28 cellular contexts compared by ENCODE assay signal in the genomic region with DNA sequence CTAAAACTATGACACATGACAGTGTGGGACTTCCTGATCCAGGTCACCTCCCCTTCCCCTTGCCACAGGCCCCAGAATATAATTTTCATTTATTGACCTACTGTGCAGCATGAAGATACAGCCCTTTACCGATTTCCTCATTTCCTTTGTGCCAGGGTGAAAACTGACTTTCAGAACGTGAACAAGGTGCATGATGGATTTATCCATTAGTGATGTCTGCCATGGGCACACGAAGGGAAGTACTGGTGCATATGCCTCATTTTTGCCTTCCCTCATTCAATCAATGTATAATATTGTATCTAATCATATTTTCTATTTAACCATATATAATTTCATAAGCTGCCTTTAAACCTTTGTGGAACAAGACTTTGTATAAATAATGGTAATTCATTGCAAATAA.
"Had no signal": no experiment of that assay in that cellular context is flagged by ENCODE, and none has a peak within 500 bp of the region (broad histone marks: within the 10 kb centered on the region; RNA-seq: fewer than 3 reads in every experiment).

No MANE protein-coding gene starts in this region.

- H3K27me3 ChIP-seq: brain microvascular endothelial cell had no signal

- FAIRE-seq: astrocyte, bronchial epithelial cell, frontal cortex had no signal

- ATAC-seq: activated CD4-positive, CD25-positive, alpha-beta regulatory T cell treated with anti-CD3 and anti-CD28 coated beads, Interleukin-2, amount 50 U/mL, for 24 hours; activated CD8-positive, alpha-beta memory T cell treated with anti-CD3 and anti-CD28 coated beads, Interleukin-2, amount 10 ng/mL, durations not matched to agents 7 days and 5 days; activated CD8-positive, alpha-beta T cell treated with anti-CD3 and anti-CD28 coated beads, Interleukin-2, amount 10 ng/mL, durations not matched to agents 7 days and 5 days; activated naive CD4-positive, alpha-beta T cell treated with anti-CD3 and anti-CD28 coated beads, Interleukin-2, amount 50 U/mL, for 72 hours; esophagus mucosa; T-helper 17 cell had no signal

- H3K4me3 ChIP-seq: coronary artery, dorsolateral prefrontal cortex had no signal

- H3K27ac ChIP-seq: brain microvascular endothelial cell, coronary artery, dorsolateral prefrontal cortex, WERI-Rb-1 had no signal

- DNase-seq: activated B cell treated with CpG ODN at 0.5 μM for 24 hours; activated CD4-positive, alpha-beta T cell treated with anti-CD3 and anti-CD28 coated beads for 48 hours; activated CD4-positive, alpha-beta T cell treated with anti-CD3 and anti-CD28 coated beads, Interleukin-2, amount 50 U/mL, for 1 hour; activated CD4-positive, alpha-beta T cell treated with anti-CD3 and anti-CD28 coated beads, Interleukin-2, amount 50 U/mL, for 48 hours; activated CD8-positive, alpha-beta memory T cell treated with anti-CD3 and anti-CD28 coated beads, Interleukin-2, amount 50 U/mL, for 4 hours; activated CD8-positive, alpha-beta T cell treated with anti-CD3 and anti-CD28 coated beads, Interleukin-2, amount 10 ng/mL, durations not matched to agents 7 days and 5 days; activated gamma-delta T cell; activated naive CD4-positive, alpha-beta T cell; activated naive CD4-positive, alpha-beta T cell treated with anti-CD3 and anti-CD28 coated beads, Interleukin-2, amount 10 ng/mL, durations not matched to agents 7 days and 5 days; activated naive CD8-positive, alpha-beta T cell treated with anti-CD3 and anti-CD28 coated beads, Interleukin-2, amount 10 ng/mL, durations not matched to agents 7 days and 5 days; activated T-cell treated with anti-CD3 and anti-CD28 coated beads, Interleukin-2, amount 50 U/mL, for 1 hour; activated T-cell treated with anti-CD3 and anti-CD28 coated beads, Interleukin-2, amount 50 U/mL, for 48 hours; amniotic stem cell; brain microvascular endothelial cell; effector memory CD4-positive, alpha-beta T cell; foreskin fibroblast; T-helper 17 cell; T1000; WERI-Rb-1 had no signal

- H3K36me3 ChIP-seq: brain microvascular endothelial cell, WERI-Rb-1 had no signal
